In the genomic region with DNA sequence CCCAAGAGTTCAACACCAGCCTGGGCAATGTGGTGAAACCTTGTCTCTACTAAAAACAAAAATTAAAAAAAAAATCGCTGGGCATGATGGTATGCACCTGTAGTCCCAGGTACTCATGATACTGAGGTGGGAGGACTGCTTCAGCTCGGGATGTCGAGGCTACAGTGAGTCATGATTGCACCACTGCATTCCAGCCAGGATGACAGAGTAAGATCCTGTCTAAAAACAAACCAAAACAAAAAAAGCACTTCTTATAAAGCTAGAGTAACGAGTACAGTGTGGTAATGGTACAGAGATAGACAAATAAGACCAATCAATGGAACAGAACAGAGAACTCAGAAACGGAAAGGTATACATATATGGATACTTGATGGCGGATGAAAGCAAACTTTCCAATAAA, we compare ENCODE assay signal across 15 cellular contexts. TPM values are rescaled to one million over a fixed set of nuclear protein-coding genes. Genes with fewer than 3 reads are reported as not detected.
A peak's percentile ranks its signal among the peaks of the same experiment; 100 is the strongest.
DNase-seq lines count a peak whose midpoint lies in the region; ATAC-seq, FAIRE-seq and TF ChIP-seq lines count a peak whose summit lies in the region.
"Had no signal": no experiment of that assay in that cellular context is flagged by ENCODE, and none has a peak within 500 bp of the region (broad histone marks: within the 10 kb centered on the region; RNA-seq: fewer than 3 reads in every experiment).

No MANE protein-coding gene starts in this region.

- no peaks in the 10 kb centered on the region for H4K20me1 ChIP-seq in K562 (replicated peaks; ENCODE audit: control insufficient read depth, insufficient read depth, low read length)
- H4K20me1 ChIP-seq: BLaER1 treated with 17β-estradiol and CSF1 and Interleukin-3, amounts not matched to agents 10 nM and 100 nM had no signal

- 36% methylated on average over 6 of the region's 6 CpGs for WGBS in K562 (ENCODE audit: insufficient coverage, low coverage, missing lambda C conversion rate)

- no peak overlapping the region for H3K4me2 ChIP-seq in K562 (ENCODE audit: insufficient read depth, low read length)
- H3K4me2 ChIP-seq: BLaER1 treated with 17β-estradiol and CSF1 and Interleukin-3, amounts not matched to agents 10 nM and 100 nM had no signal

- CTCF ChIA-PET in K562 (lab: Yijun Ruan, JAX; ENCODE audit: low intra/inter-chr PET ratio): no interaction called here

- in situ Hi-C loops in K562 (cut with MboI): no loop called here

- no peak for FAIRE-seq in K562 (lab: Jason Lieb, UNC)
- FAIRE-seq: GM19239 had no signal

- no peak for TF ChIP-seq EP300 in K562 (IDR thresholded peaks at IDR 0.05; ENCODE audit: low read length)

- intact Hi-C loops in K562 (cut with micrococcal nuclease): no loop called here

- DNase-seq in HT1080 (ENCODE audit: low read depth) (peak; percentile 83), K562 (ENCODE audit: extremely low read depth in 1 of 4, low spot score in 3 of 4) (no peak), islet precursor cell (peak; percentile 80), NCI-H446 treated with DMSO at 0.1 percent for 48 hours (lab: John Stamatoyannopoulos, UW) (no peak), NCI-H2107 treated with DMSO at 0.1 percent for 48 hours (lab: John Stamatoyannopoulos, UW; ENCODE audit: unreplicated experiment) (no peak), NCI-H1930 (lab: John Stamatoyannopoulos, UW) (no peak)
- DNase-seq: activated gamma-delta T cell; effector memory CD8-positive, alpha-beta T cell; left colon; NCI-H1436 had no signal

- no peaks in the 10 kb centered on the region for H3K9me3 ChIP-seq in K562 (replicated peaks; ENCODE audit: control insufficient read depth, insufficient read depth, low read depth, low read length)
- H3K9me3 ChIP-seq: tibial nerve had no signal

- POLR2A ChIA-PET in K562 (lab: Yijun Ruan, JAX): no interaction called here

- H3K27me3 ChIP-seq in ACC112 (ENCODE audit: insufficient read depth, low read length) (no peaks in the 10 kb centered on the region), K562 (ENCODE audit: control insufficient read depth in 2 of 2, insufficient read depth in 2 of 2, low read length in 2 of 2) (no peaks in the 10 kb centered on the region)
- H3K27me3 ChIP-seq: BLaER1 treated with 17β-estradiol and CSF1 and Interleukin-3, amounts not matched to agents 10 nM and 100 nM; tibial nerve had no signal

- H3K9me1 ChIP-seq in K562 (ENCODE audit: control insufficient read depth, insufficient read depth, low read length): no peaks in the 10 kb centered on the region

- TF ChIP-seq CTCF in K562 (IDR thresholded peaks at IDR 0.05 in 2 of 3, conservative IDR thresholded peaks at IDR 0.05 in 1 of 3; ENCODE audit: insufficient read depth in 2 of 3, low read depth in 1 of 3, low read length in 3 of 3): no peak

- peaks cover 20% of the 10 kb centered on the region for H3K4me1 ChIP-seq in ACC112 (ENCODE audit: control insufficient read depth, insufficient read depth, low read length, unreplicated experiment)
- peaks cover under 1 to 4% of the 10 kb centered on the region in 2 experiments; a peak in 2 of 5 replicates for H3K4me1 ChIP-seq in K562 (replicated peaks in 1 of 2; ENCODE audit: control insufficient read depth in 2 of 2, insufficient read depth in 2 of 2, low read length in 2 of 2)

- H3K9ac ChIP-seq in K562 (ENCODE audit: insufficient read depth in 1 of 2, low read depth in 2 of 2, low read length in 2 of 2): no peak overlapping the region
- H3K9ac ChIP-seq: BLaER1 treated with 17β-estradiol and CSF1 and Interleukin-3, amounts not matched to agents 10 nM and 100 nM had no signal

- H2AFZ ChIP-seq in ACC112 (ENCODE audit: low read length, unreplicated experiment) (no peak overlapping the region), K562 (ENCODE audit: low read depth, low read length) (no peak overlapping the region)

- no peak for TF ChIP-seq RAD21 in K562 (CRISPR knock-in tag; conservative IDR thresholded peaks at IDR 0.05 in 1 of 2, IDR thresholded peaks at IDR 0.05 in 1 of 2)

- H3K79me2 ChIP-seq in ACC112 (ENCODE audit: control insufficient read depth, insufficient read depth, low read length, unreplicated experiment) (peaks cover 21% of the 10 kb centered on the region), K562 (ENCODE audit: control insufficient read depth, insufficient read depth, low read length) (peaks cover 23% of the 10 kb centered on the region)

- BruUV-seq in K562 (replicated peaks; lab: Mats Ljungman, UMichigan): no TSS peak

- H3K27ac ChIP-seq in ACC112 (ENCODE audit: low read depth, low read length) (peak overlapping the region; percentile 74), K562 (ENCODE audit: extremely low read depth, low read depth, low read length) (no peak overlapping the region)
- H3K27ac ChIP-seq: BLaER1 treated with 17β-estradiol and CSF1 and Interleukin-3, amounts not matched to agents 10 nM and 100 nM; tibial nerve had no signal

- H3K4me3 ChIP-seq in ACC112 (ENCODE audit: low read depth, low read length) (no peak overlapping the region), K562 (no peak overlapping the region)
- H3K4me3 ChIP-seq: BLaER1 treated with 17β-estradiol and CSF1 and Interleukin-3, amounts not matched to agents 10 nM and 100 nM; tibial nerve had no signal

- H3K36me3 ChIP-seq in ACC112 (ENCODE audit: insufficient read depth, low read length): no peaks in the 10 kb centered on the region
- H3K36me3 ChIP-seq in K562 (ENCODE audit: control insufficient read depth, insufficient read depth, low read length): no peaks in the 10 kb centered on the region; the same call in 2 of the 3 replicates

- no peak for TF ChIP-seq POLR2A in K562 (conservative IDR thresholded peaks at IDR 0.05)

- ATAC-seq in K562 (no peak), GM19328 (IDR thresholded peaks at IDR 0.05; ENCODE audit: unreplicated experiment) (no peak)
- ATAC-seq: effector memory CD8-positive, alpha-beta T cell; left colon had no signal

TF ChIP-seq in K562, 482 proteins besides CTCF, POLR2A, EP300 and RAD21 (continues in another document):
- TF ChIP-seq NCOR1 (IDR thresholded peaks at IDR 0.05) (no peak), HDGF (IDR thresholded peaks at IDR 0.05) (no peak), FOXA1 (IDR thresholded peaks at IDR 0.05; ENCODE audit: borderline replicate concordance) (no peak), SMARCA4 (IDR thresholded peaks at IDR 0.05) (0 out of 2 replicates have a peak, but pooled peaks have one; percentile 21)
- TF ChIP-seq, protein P1, sequence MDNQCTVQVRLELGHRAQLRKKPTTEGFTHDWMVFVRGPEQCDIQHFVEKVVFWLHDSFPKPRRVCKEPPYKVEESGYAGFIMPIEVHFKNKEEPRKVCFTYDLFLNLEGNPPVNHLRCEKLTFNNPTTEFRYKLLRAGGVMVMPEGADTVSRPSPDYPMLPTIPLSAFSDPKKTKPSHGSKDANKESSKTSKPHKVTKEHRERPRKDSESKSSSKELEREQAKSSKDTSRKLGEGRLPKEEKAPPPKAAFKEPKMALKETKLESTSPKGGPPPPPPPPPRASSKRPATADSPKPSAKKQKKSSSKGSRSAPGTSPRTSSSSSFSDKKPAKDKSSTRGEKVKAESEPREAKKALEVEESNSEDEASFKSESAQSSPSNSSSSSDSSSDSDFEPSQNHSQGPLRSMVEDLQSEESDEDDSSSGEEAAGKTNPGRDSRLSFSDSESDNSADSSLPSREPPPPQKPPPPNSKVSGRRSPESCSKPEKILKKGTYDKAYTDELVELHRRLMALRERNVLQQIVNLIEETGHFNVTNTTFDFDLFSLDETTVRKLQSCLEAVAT (IDR thresholded peaks at IDR 0.05): no peak

RNA-seq across cellular contexts. Expression of a gene that starts 4.4 kb away (rescaled TPM):
- total RNA-seq in HT1080 (2014; rRNA removed; shearing (Covaris generic)): 68.3 and 73.3 TPM in 2 replicates
- 85.7 and 86.0 TPM in 2 replicates for polyA plus RNA-seq in HT1080 (2015; cell fraction: cytosol; rRNA removed)
- 47.0 and 55.4 TPM in 2 replicates for polyA plus RNA-seq in HT1080 (2015; cell fraction: nucleus; rRNA removed)
- total RNA-seq in K562 (2011; cell fraction: chromatin; rRNA removed; ENCODE audit: low replicate concordance): 22.3 and 37.0 TPM in 2 replicates
- 23.3 and 23.8 TPM in 2 replicates for total RNA-seq in K562 (2011; cell fraction: nucleolus; rRNA removed)
- total RNA-seq in K562 (2011; cell fraction: nucleoplasm; rRNA removed): 19.3 and 24.7 TPM in 2 replicates
- total RNA-seq in K562 (2014; rRNA removed): 61.5 and 69.8 TPM in 2 replicates
- total RNA-seq in K562 (2014; rRNA removed; fragmentation: Illumina TruSeq; extraction: Trizol): 50.6 and 57.1 TPM in 2 replicates
- 50.6 and 56.0 TPM in 2 replicates for total RNA-seq in K562 (2015; rRNA removed; fragmentation: Illumina TruSeq; extraction: Trizol)
- total RNA-seq in K562 (2021): 59.5 and 68.2 TPM in 2 replicates
- polyA plus RNA-seq in K562 (2011; rRNA removed): 48.6 and 52.1 TPM in 2 replicates
- 38.3 and 39.1 TPM in 2 replicates for polyA plus RNA-seq in K562 (2011; cell fraction: cytosol; rRNA removed)
- 18.3 and 19.4 TPM in 2 replicates for polyA plus RNA-seq in K562 (2011; cell fraction: nucleus; rRNA removed)
- polyA plus RNA-seq in K562 (2012): 99.9 and 101 TPM in 2 replicates
- polyA plus RNA-seq in K562 (2014; fragmentation: Illumina TruSeq; extraction: Trizol): 77.9 and 79.2 TPM in 2 replicates
- polyA plus RNA-seq in K562 (2014; fragmentation: Nextera tagmentation; extraction: Ambion mirVana): 100 to 1,000 TPM; 154 to 163 TPM
- 61.6 and 63.5 TPM in 2 replicates for polyA plus RNA-seq in K562 (2014; rRNA removed)
- polyA minus RNA-seq in K562 (2011; rRNA and poly(A)+ RNA removed): 39.9 and 49.7 TPM in 2 replicates
- polyA minus RNA-seq in K562 (2011; cell fraction: cytosol; rRNA and poly(A)+ RNA removed): 17.9 and 18.6 TPM in 2 replicates
- 7.3 and 15.7 TPM in 2 replicates for polyA minus RNA-seq in K562 (2011; cell fraction: nucleus; rRNA and poly(A)+ RNA removed)

RNA-seq across cellular contexts. Expression of a gene that starts 49.6 kb away (rescaled TPM):
- 21.0 and 21.8 TPM in 2 replicates for total RNA-seq in HT1080 (2014; rRNA removed; shearing (Covaris generic))
- polyA plus RNA-seq in HT1080 (2015; cell fraction: cytosol; rRNA removed): 23.0 and 25.6 TPM in 2 replicates
- polyA plus RNA-seq in HT1080 (2015; cell fraction: nucleus; rRNA removed): 39.9 and 42.4 TPM in 2 replicates
- 7.2 and 21.7 TPM in 2 replicates for total RNA-seq in K562 (2011; cell fraction: chromatin; rRNA removed; ENCODE audit: low replicate concordance)
- 11.1 and 17.7 TPM in 2 replicates for total RNA-seq in K562 (2011; cell fraction: nucleolus; rRNA removed)
- 10.4 and 11.7 TPM in 2 replicates for total RNA-seq in K562 (2011; cell fraction: nucleoplasm; rRNA removed)
- total RNA-seq in K562 (2014; rRNA removed) (3.3 and 3.5 TPM in 2 replicates), K562 (2014; rRNA removed; fragmentation: Illumina TruSeq; extraction: Trizol) (1.9 and 2.4 TPM in 2 replicates), K562 (2015; rRNA removed; fragmentation: Illumina TruSeq; extraction: Trizol) (3.3 and 3.8 TPM in 2 replicates), K562 (2021) (5.2 and 5.5 TPM in 2 replicates)
- polyA plus RNA-seq in K562 (2011; rRNA removed) (5.8 and 6.2 TPM in 2 replicates), K562 (2014; fragmentation: Illumina TruSeq; extraction: Trizol) (3.9 and 4.1 TPM in 2 replicates), K562 (2014; fragmentation: Nextera tagmentation; extraction: Ambion mirVana) (under 1 TPM; 0.17 to 0.38 TPM), K562 (2014; rRNA removed) (3.0 and 3.3 TPM in 2 replicates)
- polyA plus RNA-seq in K562 (2011; cell fraction: cytosol; rRNA removed): 6.4 and 8.7 TPM in 2 replicates
- polyA plus RNA-seq in K562 (2011; cell fraction: nucleus; rRNA removed): 5.5 and 7.6 TPM in 2 replicates
- 4.9 and 5.9 TPM in 2 replicates for polyA plus RNA-seq in K562 (2012)
- polyA minus RNA-seq in K562 (2011; rRNA and poly(A)+ RNA removed): 5.1 and 6.8 TPM in 2 replicates
- polyA minus RNA-seq in K562 (2011; cell fraction: cytosol; rRNA and poly(A)+ RNA removed): 3.2 and 7.3 TPM in 2 replicates
- polyA minus RNA-seq in K562 (2011; cell fraction: nucleus; rRNA and poly(A)+ RNA removed): 6.9 and 9.8 TPM in 2 replicates

Comparison
In these comparisons a context has a peak if more than half of its experiments do, and no peak if none do; other contexts are left out.
1. DNase-seq: peak in HT1080 (single experiment) and islet precursor cell (single experiment); none in K562 (0 of 4), NCI-H446 treated with DMSO at 0.1 percent for 48 hours (single experiment), NCI-H2107 treated with DMSO at 0.1 percent for 48 hours (single experiment) and NCI-H1930 (0 of 2).